Comparison of ENCODE assay signal across 22 cellular contexts in the genomic region with DNA sequence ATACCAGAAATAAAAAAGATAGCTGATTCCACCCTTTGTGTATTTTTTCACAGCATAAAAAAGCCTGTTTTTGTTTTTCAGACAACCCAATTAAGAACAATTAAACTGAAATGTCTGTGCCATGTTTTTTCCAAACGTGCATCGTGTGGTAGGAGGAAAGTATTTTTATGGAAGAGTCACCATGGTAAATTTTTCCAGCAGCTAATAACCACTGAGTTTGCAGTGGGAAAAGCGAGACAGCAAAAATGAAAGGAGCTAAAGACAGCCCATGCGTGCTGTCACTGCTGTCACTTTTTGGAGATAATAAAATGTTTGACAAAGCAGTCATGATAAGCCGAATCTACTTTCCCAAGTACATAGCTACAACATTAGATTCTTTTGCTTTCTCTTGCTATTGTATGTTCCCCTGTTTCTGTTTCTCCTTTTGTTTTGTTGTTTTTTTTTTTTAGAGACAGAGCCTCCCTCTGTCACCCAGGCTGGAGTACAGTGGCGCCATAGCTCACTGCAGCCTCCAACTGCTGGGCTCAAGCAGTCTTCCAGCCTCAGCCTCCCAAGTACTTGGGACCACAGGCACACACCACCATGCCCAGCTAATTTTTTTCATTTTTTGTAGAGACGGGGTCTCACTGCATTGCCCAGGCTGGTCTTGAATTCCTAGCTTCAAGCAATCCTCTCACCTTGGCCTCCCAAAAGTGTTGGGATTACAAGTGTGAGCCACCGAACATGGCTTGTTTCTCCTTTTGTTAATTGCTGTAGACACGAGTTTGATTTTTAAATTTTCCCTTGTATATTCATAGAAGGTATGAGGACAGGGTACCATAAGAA.
"Had no signal": no experiment of that assay in that cellular context is flagged by ENCODE, and none has a peak within 500 bp of the region (broad histone marks: within the 10 kb centered on the region; RNA-seq: fewer than 3 reads in every experiment).

No MANE protein-coding gene starts in this region.

- H3K36me3 ChIP-seq: pancreas, upper lobe of left lung had no signal

- H3K27ac Mint-ChIP-seq: activated B cell treated with CpG ODN at 0.5 μM for 24 hours; activated CD4-positive, alpha-beta T cell treated with anti-CD3 and anti-CD28 coated beads for 36 hours; activated naive CD4-positive, alpha-beta T cell treated with anti-CD3 and anti-CD28 coated beads, Interleukin-2, amount 10 ng/mL, durations not matched to agents 7 days and 5 days; T-helper 2 cell treated with Interferon-gamma antibody and Interleukin-4, amounts not matched to agents 5 μg/mL and 100 μg/mL, for 36 hours had no signal

- H3K4me3 ChIP-seq: lung, pancreas, upper lobe of left lung had no signal

- DNase-seq: activated B cell treated with CpG ODN at 0.5 μM for 24 hours; activated CD4-positive, alpha-beta T cell treated with anti-CD3 and anti-CD28 coated beads for 36 hours; activated CD4-positive, alpha-beta T cell treated with anti-CD3 and anti-CD28 coated beads, Interleukin-2, amount 50 U/mL, for 4 hours; activated CD8-positive, alpha-beta memory T cell treated with anti-CD3 and anti-CD28 coated beads, Interleukin-2, amount 50 U/mL, for 48 hours; activated effector memory CD4-positive, alpha-beta T cell treated with Interleukin-2 at 50 U/mL for 16 hours; activated naive CD4-positive, alpha-beta T cell treated with anti-CD3 and anti-CD28 coated beads, Interleukin-2, amount 10 ng/mL, durations not matched to agents 7 days and 5 days; activated T-cell treated with anti-CD3 and anti-CD28 coated beads, Interleukin-2, amount 50 U/mL, for 4 hours; anterior cingulate cortex; central memory CD4-positive, alpha-beta T cell; effector memory CD4-positive, alpha-beta T cell; naive thymus-derived CD4-positive, alpha-beta T cell; pancreas; stimulated activated CD4-positive, alpha-beta T cell treated with anti-CD3 and anti-CD28 coated beads, Interleukin-12 subunit alpha, Interleukin-12 subunit beta, amount 100 ng/mL, for 4 hours; stimulated activated CD4-positive, alpha-beta T cell treated with anti-CD3 and anti-CD28 coated beads, Interleukin-4, amount 100 ng/mL, for 4 hours; stimulated activated naive CD8-positive, alpha-beta T cell treated with anti-CD3 and anti-CD28 coated beads, Interleukin-15, Interleukin-2, amounts not matched to agents 100 U/mL and 50 U/mL, for 24 hours; upper lobe of left lung had no signal

- H3K4me3 Mint-ChIP-seq: activated B cell treated with CpG ODN at 0.5 μM for 24 hours; activated CD4-positive, alpha-beta T cell treated with anti-CD3 and anti-CD28 coated beads for 36 hours; activated naive CD4-positive, alpha-beta T cell treated with anti-CD3 and anti-CD28 coated beads, Interleukin-2, amount 10 ng/mL, durations not matched to agents 7 days and 5 days; activated T-cell treated with anti-CD3 and anti-CD28 coated beads, Interleukin-2, amount 50 U/mL, for 4 hours; naive thymus-derived CD4-positive, alpha-beta T cell; T-helper 2 cell treated with Interferon-gamma antibody and Interleukin-4, amounts not matched to agents 5 μg/mL and 100 μg/mL, for 36 hours had no signal

- FAIRE-seq: colon, pancreas had no signal

- H3K27ac ChIP-seq: pancreas, upper lobe of left lung had no signal

- H3K9me3 Mint-ChIP-seq: activated B cell treated with CpG ODN at 0.5 μM for 24 hours; activated naive CD4-positive, alpha-beta T cell treated with anti-CD3 and anti-CD28 coated beads, Interleukin-2, amount 10 ng/mL, durations not matched to agents 7 days and 5 days; activated T-cell treated with anti-CD3 and anti-CD28 coated beads, Interleukin-2, amount 50 U/mL, for 4 hours; T-helper 2 cell treated with Interferon-gamma antibody and Interleukin-4, amounts not matched to agents 5 μg/mL and 100 μg/mL, for 36 hours had no signal

- H3K9me3 ChIP-seq: pancreas, upper lobe of left lung had no signal

- H3K27me3 ChIP-seq: pancreas, upper lobe of left lung had no signal

- H3K27me3 Mint-ChIP-seq: activated B cell treated with CpG ODN at 0.5 μM for 24 hours; activated CD4-positive, alpha-beta T cell treated with anti-CD3 and anti-CD28 coated beads for 36 hours; activated naive CD4-positive, alpha-beta T cell treated with anti-CD3 and anti-CD28 coated beads, Interleukin-2, amount 10 ng/mL, durations not matched to agents 7 days and 5 days; naive thymus-derived CD4-positive, alpha-beta T cell had no signal

- ATAC-seq: activated CD4-positive, alpha-beta T cell treated with anti-CD3 and anti-CD28 coated beads for 36 hours; activated T-cell treated with anti-CD3 and anti-CD28 coated beads, Interleukin-2, amount 50 U/mL, for 4 hours; left lobe of liver; naive thymus-derived CD4-positive, alpha-beta T cell; pancreas; right cardiac atrium; SK-N-SH treated with all-trans-retinoic acid at 6 μM for 48 hours; stimulated activated naive CD8-positive, alpha-beta T cell treated with anti-CD3 and anti-CD28 coated beads, Interleukin-15, Interleukin-2, amounts not matched to agents 100 U/mL and 50 U/mL, for 24 hours had no signal
